15 cellular contexts compared by ENCODE assay signal in the genomic region with DNA sequence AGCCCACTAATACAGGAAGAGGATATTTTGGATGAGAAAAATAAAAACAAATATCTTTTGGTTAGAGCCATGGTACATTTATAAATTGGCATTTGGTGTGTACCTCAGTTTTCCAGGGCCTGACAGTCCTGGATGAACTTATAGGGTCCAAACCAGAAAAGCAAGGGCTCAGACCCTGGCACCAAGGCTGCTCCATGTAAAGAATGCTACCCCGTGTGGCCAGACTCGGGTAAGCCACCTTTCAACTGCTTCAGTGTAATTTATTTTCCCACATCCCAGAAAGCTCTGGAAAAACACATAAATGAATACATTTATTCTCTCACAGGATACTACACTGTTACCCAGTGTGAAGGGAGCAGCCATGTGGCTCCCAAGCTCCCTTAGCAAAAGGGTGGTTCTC. TPM values are rescaled to one million over a fixed set of nuclear protein-coding genes. Genes with fewer than 3 reads are reported as not detected.
DNase-seq lines count a peak whose midpoint lies in the region; ATAC-seq, FAIRE-seq and TF ChIP-seq lines count a peak whose summit lies in the region.
"Had no signal": no experiment of that assay in that cellular context is flagged by ENCODE, and none has a peak within 500 bp of the region (broad histone marks: within the 10 kb centered on the region; RNA-seq: fewer than 3 reads in every experiment).

No MANE protein-coding gene starts in this region.

- no peaks in the 10 kb centered on the region; the same call in 1 of the 2 replicates for H3K23me2 ChIP-seq in H1 (ENCODE audit: low read depth, low read length)

- H3K4me3 ChIP-seq in DND-41 (ENCODE audit: low read depth in 1 of 2, low read length in 2 of 2) (no peak overlapping the region), Loucy (ENCODE audit: low read length, poor library complexity, severe bottlenecking) (no peak overlapping the region), H1 (ENCODE audit: extremely low read depth in 1 of 4, insufficient read depth in 2 of 4, low read depth in 3 of 4, low read length in 4 of 4) (no peak overlapping the region), lower lobe of right lung (no peak overlapping the region)

- H3K27me3 Mint-ChIP-seq in nephron progenitor cell (ENCODE audit: low read depth, poor library complexity): no peaks in the 10 kb centered on the region
- H3K27me3 Mint-ChIP-seq: stimulated activated naive CD8-positive, alpha-beta T cell treated with anti-CD3 and anti-CD28 coated beads, Interleukin-15, amount 100 ng/mL, for 72 hours had no signal

- TF ChIP-seq CTCF in DND-41 (IDR thresholded peaks at IDR 0.05; ENCODE audit: borderline replicate concordance, extremely low read depth, low read length, poor library complexity, severe bottlenecking) (peak; percentile 33), Loucy (conservative IDR thresholded peaks at IDR 0.05; ENCODE audit: low read length) (0 out of 2 replicates have a peak, but pooled peaks have one; percentile 35), H1 (IDR thresholded peaks at IDR 0.05; ENCODE audit: control extremely low read depth in 1 of 3, insufficient read depth in 1 of 3, low read depth in 1 of 3, low read length in 3 of 3) (peak; percentile 34 to 51 (median 39); a peak in 3 of 4 replicates), nephron progenitor cell (IDR thresholded peaks at IDR 0.05) (peak; percentile 6), lower lobe of right lung (IDR thresholded peaks at IDR 0.05) (no peak)

- H3K4me1 ChIP-seq in DND-41 (ENCODE audit: insufficient read depth, low read length) (no peaks in the 10 kb centered on the region), Loucy (ENCODE audit: insufficient read depth, low read length, poor library complexity, severe bottlenecking) (peaks cover 13% of the 10 kb centered on the region), H1 (replicated peaks in 1 of 4; ENCODE audit: control insufficient read depth in 3 of 4, insufficient read depth in 4 of 4, low read length in 3 of 4) (no peaks in the 10 kb centered on the region), lower lobe of right lung (peaks cover 53% of the 10 kb centered on the region)

- no peak overlapping the region for H3K14ac ChIP-seq in H1 (ENCODE audit: insufficient read length)

- ATAC-seq in DND-41 (ENCODE audit: insufficient read depth, low read depth) (0 out of 3 replicates have a peak, but pooled peaks have one; percentile 40), lower lobe of right lung (no peak)
- ATAC-seq: stimulated activated naive CD8-positive, alpha-beta T cell treated with anti-CD3 and anti-CD28 coated beads, Interleukin-15, amount 100 ng/mL, for 72 hours had no signal

- H2BK5ac ChIP-seq in H1 (ENCODE audit: low read depth, low read length): no peak overlapping the region

- no peak overlapping the region for H2BK12ac ChIP-seq in H1 (ENCODE audit: low read depth, low read length)

- H3K4me1 Mint-ChIP-seq in nephron progenitor cell: peaks cover 38% of the 10 kb centered on the region

- H3K18ac ChIP-seq in H1 (ENCODE audit: extremely low read depth, low read length): no peak overlapping the region

- CTCF ChIA-PET in H1 (lab: Charles Lee; ENCODE audit: partially characterized antibody): interaction anchor here (0.6 to 22.5 kb wide), 8 partner anchors 10 to 199 kb away, joined by 3 to 255 read pairs (median 3); partner anchors contain the start of gene AARS2

- DNase-seq in DND-41 (no peak), H1 (ENCODE audit: low read depth in 1 of 2, low spot score in 2 of 2) (no peak), nephron progenitor cell (no peak), middle frontal gyrus (ENCODE audit: extremely low spot score, low spot score) (no peak), NCI-H2029 treated with DMSO at 0.1 percent for 48 hours (lab: John Stamatoyannopoulos, UW) (no peak), lower lobe of right lung (no peak), NAMALWA (ENCODE audit: low spot score) (no peak)
- DNase-seq: GDM1; midbrain; NCI-H510A treated with DMSO at 0.1 percent for 48 hours; Right ventricle myocardium superior; stimulated activated CD4-positive, alpha-beta T cell treated with anti-CD3 and anti-CD28 coated beads, Interleukin-4, amount 100 ng/mL, for 4 hours; stimulated activated naive CD8-positive, alpha-beta T cell treated with anti-CD3 and anti-CD28 coated beads, Interleukin-15, amount 100 ng/mL, for 72 hours had no signal

- peaks cover 66% of the 10 kb centered on the region for H3K36me3 Mint-ChIP-seq in nephron progenitor cell (ENCODE audit: low read depth)

- H3K56ac ChIP-seq in H1 (replicated peaks; ENCODE audit: insufficient read length, low read depth, low read length): no peak overlapping the region

- H3K9me3 ChIP-seq in DND-41 (ENCODE audit: insufficient read depth, low read length, severe bottlenecking) (no peaks in the 10 kb centered on the region), Loucy (ENCODE audit: insufficient read depth, low read depth, low read length) (no peaks in the 10 kb centered on the region), H1 (ENCODE audit: insufficient read depth in 2 of 2, low read depth in 1 of 2, low read length in 1 of 2) (no peaks in the 10 kb centered on the region), lower lobe of right lung (no peaks in the 10 kb centered on the region)

- intact Hi-C loops in lower lobe of right lung (cut with DNase I): no loop called here

- H3K4me2 ChIP-seq in DND-41 (ENCODE audit: insufficient read depth, low read length) (no peak overlapping the region), Loucy (ENCODE audit: low read depth, low read length, poor library complexity, severe bottlenecking) (no peak overlapping the region), H1 (ENCODE audit: insufficient read depth in 1 of 2, low read depth in 2 of 2, low read length in 2 of 2) (no peak overlapping the region)

- TF ChIP-seq RAD21 in H1 (IDR thresholded peaks at IDR 0.05 in 1 of 2, conservative IDR thresholded peaks at IDR 0.05 in 1 of 2; ENCODE audit: low read depth in 2 of 2, low read length in 2 of 2): no peak; a peak in 1 of 4 replicates

- no peak overlapping the region for H4K91ac ChIP-seq in H1 (replicated peaks; ENCODE audit: insufficient read length, low read length)

- H3K79me1 ChIP-seq in H1 (ENCODE audit: low read depth, low read length): peaks cover 12% of the 10 kb centered on the region

- H3K23ac ChIP-seq in H1 (ENCODE audit: insufficient read length): no peak overlapping the region

- H3K27ac Mint-ChIP-seq in nephron progenitor cell: no peak overlapping the region
- H3K27ac Mint-ChIP-seq: CD14-positive monocyte; stimulated activated naive CD8-positive, alpha-beta T cell treated with anti-CD3 and anti-CD28 coated beads, Interleukin-15, amount 100 ng/mL, for 72 hours had no signal

- H3K27me3 ChIP-seq in DND-41 (ENCODE audit: insufficient read depth, low read length, poor library complexity) (no peaks in the 10 kb centered on the region), Loucy (ENCODE audit: insufficient read depth, low read length, poor library complexity, severe bottlenecking) (no peaks in the 10 kb centered on the region), H1 (replicated peaks in 1 of 4; ENCODE audit: control insufficient read depth in 3 of 4, extremely low read depth in 1 of 4, insufficient read depth in 3 of 4, low read length in 3 of 4) (no peaks in the 10 kb centered on the region), lower lobe of right lung (ENCODE audit: low read depth) (no peaks in the 10 kb centered on the region)

- H3K4ac ChIP-seq in H1 (replicated peaks; ENCODE audit: insufficient read length, low read depth, low read length): no peak overlapping the region

- H2BK120ac ChIP-seq in H1 (replicated peaks; ENCODE audit: low read depth, low read length): no peak overlapping the region

- TF ChIP-seq POLR2A in H1 (IDR thresholded peaks at IDR 0.05; ENCODE audit: control extremely low read depth in 1 of 2, low read depth in 2 of 2, low read length in 2 of 2): no peak

- H2BK15ac ChIP-seq in H1 (ENCODE audit: low read length): no peak overlapping the region

- peaks cover 79% of the 10 kb centered on the region for H3K36me3 ChIP-seq in DND-41 (ENCODE audit: insufficient read depth, low read length)
- H3K36me3 ChIP-seq in Loucy (ENCODE audit: insufficient read depth, low read length): peaks cover 65% of the 10 kb centered on the region; the same call in 1 of the 2 replicates
- peaks cover 8 to 58% (median 27%) of the 10 kb centered on the region in 4 experiments for H3K36me3 ChIP-seq in H1 (ENCODE audit: control insufficient read depth in 2 of 4, insufficient read depth in 4 of 4, low read length in 3 of 4)
- peaks cover 75% of the 10 kb centered on the region for H3K36me3 ChIP-seq in lower lobe of right lung

- peaks cover 68% of the 10 kb centered on the region for H4K20me1 ChIP-seq in DND-41 (ENCODE audit: insufficient read depth, low read length)
- peaks cover 34% of the 10 kb centered on the region for H4K20me1 ChIP-seq in Loucy (ENCODE audit: insufficient read depth, low read length, poor library complexity, severe bottlenecking)
- H4K20me1 ChIP-seq in H1 (replicated peaks in 1 of 2; ENCODE audit: control insufficient read depth in 1 of 2, insufficient read depth in 2 of 2, low read length in 2 of 2): peaks cover 16 to 25% of the 10 kb centered on the region in 2 experiments

- no peak overlapping the region for H2BK20ac ChIP-seq in H1 (ENCODE audit: low read length)

- no peak overlapping the region for H3K4me3 Mint-ChIP-seq in nephron progenitor cell
- H3K4me3 Mint-ChIP-seq: CD14-positive monocyte; stimulated activated naive CD8-positive, alpha-beta T cell treated with anti-CD3 and anti-CD28 coated beads, Interleukin-15, amount 100 ng/mL, for 72 hours had no signal

- H3K9me3 Mint-ChIP-seq in nephron progenitor cell: no peaks in the 10 kb centered on the region
- H3K9me3 Mint-ChIP-seq: CD14-positive monocyte; stimulated activated naive CD8-positive, alpha-beta T cell treated with anti-CD3 and anti-CD28 coated beads, Interleukin-15, amount 100 ng/mL, for 72 hours had no signal

- H3K27ac ChIP-seq in DND-41 (ENCODE audit: low read length) (no peak overlapping the region), H1 (ENCODE audit: low read depth, low read length) (no peak overlapping the region), lower lobe of right lung (no peak overlapping the region)

- H2AFZ ChIP-seq in DND-41 (ENCODE audit: low read depth, low read length): no peak overlapping the region
- H2AFZ ChIP-seq in Loucy (ENCODE audit: low read length): no peak overlapping the region
- H2AFZ ChIP-seq in H1 (ENCODE audit: low read length): no peak overlapping the region

- no peak overlapping the region for H4K8ac ChIP-seq in H1 (ENCODE audit: extremely low read depth, insufficient read depth, low read length)

- peaks cover 35% of the 10 kb centered on the region for H3K79me2 ChIP-seq in DND-41 (ENCODE audit: insufficient read depth, low read length)
- H3K79me2 ChIP-seq in Loucy (ENCODE audit: insufficient read depth, low read length): peaks cover 28% of the 10 kb centered on the region
- peaks cover 11 to 43% of the 10 kb centered on the region in 2 experiments for H3K79me2 ChIP-seq in H1 (ENCODE audit: control insufficient read depth in 1 of 2, insufficient read depth in 2 of 2, low read length in 2 of 2)

- no peak overlapping the region for H4K5ac ChIP-seq in H1 (ENCODE audit: insufficient read length, low read depth, low read length)

- 88% methylated on average over 2 of the region's 2 CpGs; no CpG with 5 or more reads in 1 of the 2 experiments for WGBS in H1 (ENCODE audit: extremely low coverage in 1 of 2, insufficient coverage in 1 of 2, insufficient read length in 1 of 2, insufficient replicate concordance in 2 of 2, low coverage in 1 of 2, low lambda C conversion rate in 2 of 2, missing lambda C conversion rate in 1 of 2), 2 experiments

- no peak for TF ChIP-seq EP300 in H1 (IDR thresholded peaks at IDR 0.05; ENCODE audit: borderline replicate concordance in 1 of 2, low read depth in 2 of 2, low read length in 2 of 2)

- H3K9me2 ChIP-seq in Loucy (replicated peaks; ENCODE audit: low read depth, low read length): no peaks in the 10 kb centered on the region

- no peak overlapping the region for H3K9ac ChIP-seq in DND-41 (ENCODE audit: low read depth, low read length)
- H3K9ac ChIP-seq in Loucy (ENCODE audit: low read depth, low read length, poor library complexity, severe bottlenecking): no peak overlapping the region
- no peak overlapping the region for H3K9ac ChIP-seq in H1 (replicated peaks in 1 of 4; ENCODE audit: extremely low read depth in 1 of 4, low read depth in 3 of 4, low read length in 3 of 4)

- POLR2A ChIA-PET in H1 (lab: Charles Lee; ENCODE audit: partially characterized antibody): interaction anchor here (1.4 to 1.7 kb wide), 2 partner anchors 13 to 142 kb away, joined by 3 to 5 read pairs; no protein-coding TSS in a partner anchor

- H2AK5ac ChIP-seq in H1 (ENCODE audit: low read depth, low read length): no peak overlapping the region

- no peaks in the 10 kb centered on the region for H3F3A ChIP-seq in Loucy (ENCODE audit: low read depth)

- FAIRE-seq in H1 (lab: Jason Lieb, UNC): no peak

RNA-seq across cellular contexts. Expression of gene MRPL14, which starts 13.9 kb away (rescaled TPM):
- total RNA-seq in H1 (2021; fragmentation: NEBNext Ultra II Directional; extraction: Animal tissue kit (Norgen Biotek cat#: 25700)): 81.8 and 82.0 TPM in 2 replicates
- 97.1 and 105 TPM in 2 replicates for polyA plus RNA-seq in H1 (2011; rRNA removed)
- 93.0 TPM for polyA plus RNA-seq in H1 (2011; cell fraction: cytosol; rRNA removed)
- 84.9 TPM for polyA plus RNA-seq in H1 (2011; cell fraction: nucleus; rRNA removed)
- 102 to 123 TPM (median 115 TPM) in 4 replicates for polyA plus RNA-seq in H1 (2012, experiment 1 of 2)
- polyA plus RNA-seq in H1 (2012, experiment 2 of 2): 122 TPM
- polyA plus RNA-seq in H1 (2013, experiment 1 of 2): 81.1 TPM
- 86.4 TPM for polyA plus RNA-seq in H1 (2013, experiment 2 of 2)
- polyA minus RNA-seq in H1 (2011; rRNA and poly(A)+ RNA removed): 32.7 and 33.0 TPM in 2 replicates
- 28.1 TPM for polyA minus RNA-seq in H1 (2011; cell fraction: cytosol; rRNA and poly(A)+ RNA removed)
- polyA minus RNA-seq in H1 (2011; cell fraction: nucleus; rRNA and poly(A)+ RNA removed): 20.0 TPM
- 83.9 TPM for total RNA-seq in lower lobe of right lung

RNA-seq across cellular contexts. Expression of gene TMEM63B, which starts 14.0 kb away (rescaled TPM):
- total RNA-seq in H1 (2021; fragmentation: NEBNext Ultra II Directional; extraction: Animal tissue kit (Norgen Biotek cat#: 25700)): 60.5 and 61.1 TPM in 2 replicates
- 96.8 and 110 TPM in 2 replicates for polyA plus RNA-seq in H1 (2011; rRNA removed)
- 71.4 TPM for polyA plus RNA-seq in H1 (2011; cell fraction: cytosol; rRNA removed)
- 196 TPM for polyA plus RNA-seq in H1 (2011; cell fraction: nucleus; rRNA removed)
- polyA plus RNA-seq in H1 (2012, experiment 1 of 2): 37.4 to 68.7 TPM (median 63.1 TPM) in 4 replicates
- 49.0 TPM for polyA plus RNA-seq in H1 (2012, experiment 2 of 2)
- 64.8 TPM for polyA plus RNA-seq in H1 (2013, experiment 1 of 2)
- 66.3 TPM for polyA plus RNA-seq in H1 (2013, experiment 2 of 2)
- polyA minus RNA-seq in H1 (2011; rRNA and poly(A)+ RNA removed): 116 and 125 TPM in 2 replicates
- polyA minus RNA-seq in H1 (2011; cell fraction: cytosol; rRNA and poly(A)+ RNA removed): 46.4 TPM
- 41.6 TPM for polyA minus RNA-seq in H1 (2011; cell fraction: nucleus; rRNA and poly(A)+ RNA removed)
- total RNA-seq in lower lobe of right lung: 99.2 TPM

RNA-seq across cellular contexts. Expression of gene CAPN11, which starts 45.2 kb away (rescaled TPM):
- 0.97 and 1.2 TPM in 2 replicates for total RNA-seq in H1 (2021; fragmentation: NEBNext Ultra II Directional; extraction: Animal tissue kit (Norgen Biotek cat#: 25700))
- polyA plus RNA-seq in H1 (2011; rRNA removed): 0.95 and 1.8 TPM in 2 replicates
- 1.4 TPM for polyA plus RNA-seq in H1 (2011; cell fraction: cytosol; rRNA removed)
- polyA plus RNA-seq in H1 (2011; cell fraction: nucleus; rRNA removed): 7.7 TPM
- 1.0 to 1.9 TPM (median 1.2 TPM) in 4 replicates for polyA plus RNA-seq in H1 (2012, experiment 1 of 2)
- 0.92 TPM for polyA plus RNA-seq in H1 (2012, experiment 2 of 2)
- 1.2 TPM for polyA plus RNA-seq in H1 (2013, experiment 1 of 2)
- polyA plus RNA-seq in H1 (2013, experiment 2 of 2): 0.99 TPM
- 1.0 and 1.2 TPM in 2 replicates for polyA minus RNA-seq in H1 (2011; rRNA and poly(A)+ RNA removed)
- polyA minus RNA-seq in H1 (2011; cell fraction: cytosol; rRNA and poly(A)+ RNA removed): 1.2 TPM
- polyA minus RNA-seq in H1 (2011; cell fraction: nucleus; rRNA and poly(A)+ RNA removed): 1.3 TPM
- 0.27 TPM for total RNA-seq in lower lobe of right lung
- polyA plus RNA-seq: CD14-positive monocyte had no signal
